In the genomic region with DNA sequence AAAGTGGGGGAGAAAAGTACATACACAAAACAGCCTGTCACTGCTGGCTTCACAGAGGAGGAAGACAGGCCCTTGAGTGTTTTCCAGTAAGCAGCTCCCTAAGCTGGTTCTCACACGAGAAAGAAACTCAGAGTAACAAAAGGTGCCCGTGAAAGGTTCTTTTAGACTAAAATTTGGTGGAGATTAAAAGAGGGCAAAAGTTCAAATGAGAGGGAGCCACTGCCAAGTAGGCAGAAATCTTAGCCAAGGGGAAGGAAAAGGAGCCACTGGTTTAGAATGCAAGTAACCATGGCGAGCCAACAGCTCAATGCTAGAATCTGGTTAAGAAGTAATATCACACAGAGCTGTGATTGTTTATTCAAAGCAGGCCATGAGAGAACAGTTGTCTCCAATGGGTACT, we compare ENCODE assay signal across 18 cellular contexts.
A peak's percentile ranks its signal among the peaks of the same experiment; 100 is the strongest.
DNase-seq lines count a peak whose midpoint lies in the region; ATAC-seq and TF ChIP-seq lines count a peak whose summit lies in the region.
"Had no signal": no experiment of that assay in that cellular context is flagged by ENCODE, and none has a peak within 500 bp of the region (broad histone marks: within the 10 kb centered on the region; RNA-seq: fewer than 3 reads in every experiment).

No MANE protein-coding gene starts in this region.

- H3K27me3 Mint-ChIP-seq in activated CD8-positive, alpha-beta T cell treated with anti-CD3 and anti-CD28 coated beads, Interleukin-2, amount 10 ng/mL, durations not matched to agents 7 days and 5 days (ENCODE audit: low read depth): no peaks in the 10 kb centered on the region

- no peaks in the 10 kb centered on the region for H3K27me3 ChIP-seq in right cardiac atrium (ENCODE audit: control insufficient read depth, insufficient read depth)
- no peaks in the 10 kb centered on the region for H3K27me3 ChIP-seq in smooth muscle cell (ENCODE audit: low read depth)
- H3K27me3 ChIP-seq: adrenal gland had no signal

- no peaks in the 10 kb centered on the region for H3K4me1 Mint-ChIP-seq in activated CD8-positive, alpha-beta T cell treated with anti-CD3 and anti-CD28 coated beads, Interleukin-2, amount 10 ng/mL, durations not matched to agents 7 days and 5 days (ENCODE audit: low read depth)

- intact Hi-C loops in right cardiac atrium (cut with DNase I): no loop called here

- H3K36me3 ChIP-seq in smooth muscle cell (ENCODE audit: low read depth): no peaks in the 10 kb centered on the region
- H3K36me3 ChIP-seq: adrenal gland, WERI-Rb-1 had no signal

- H3K4me3 ChIP-seq in right cardiac atrium (ENCODE audit: low read length) (no peak overlapping the region), smooth muscle cell (no peak overlapping the region)
- H3K4me3 ChIP-seq: adrenal gland, K562 had no signal

- POLR2A ChIA-PET in activated CD8-positive, alpha-beta T cell treated with anti-CD3 and anti-CD28 coated beads, Interleukin-2, amount 10 ng/mL, durations not matched to agents 7 days and 5 days (lab: Charles Lee): no interaction called here

- no peak overlapping the region for H3K9ac ChIP-seq in smooth muscle cell (ENCODE audit: low read depth)

- no peaks in the 10 kb centered on the region for H4K20me1 ChIP-seq in smooth muscle cell (ENCODE audit: low read depth)

- H3K4me1 ChIP-seq in right cardiac atrium (ENCODE audit: control insufficient read depth, insufficient read depth, low read length) (peaks cover 9% of the 10 kb centered on the region), smooth muscle cell (ENCODE audit: low read depth) (no peaks in the 10 kb centered on the region)
- H3K4me1 ChIP-seq: adrenal gland had no signal

- no peak for TF ChIP-seq CTCF in smooth muscle cell (IDR thresholded peaks at IDR 0.05; ENCODE audit: borderline replicate concordance, insufficient read depth, poor library complexity, severe bottlenecking)

- peak overlapping the region; percentile 65 for H2AFZ ChIP-seq in smooth muscle cell (ENCODE audit: low read depth)

- no peaks in the 10 kb centered on the region for H3K79me2 ChIP-seq in smooth muscle cell (ENCODE audit: low read depth)

- 17% methylated on average over 3 of the region's 3 CpGs for WGBS in right cardiac atrium
- 57% methylated on average over 3 of the region's 3 CpGs for WGBS in smooth muscle cell (ENCODE audit: low lambda C conversion rate)

- no peaks in the 10 kb centered on the region for H3F3A ChIP-seq in smooth muscle cell (ENCODE audit: low read depth)

- no peaks in the 10 kb centered on the region for H3K36me3 Mint-ChIP-seq in activated CD8-positive, alpha-beta T cell treated with anti-CD3 and anti-CD28 coated beads, Interleukin-2, amount 10 ng/mL, durations not matched to agents 7 days and 5 days (ENCODE audit: low read depth)
- H3K36me3 Mint-ChIP-seq: CD8-positive, alpha-beta T cell had no signal

- CTCF ChIA-PET in activated CD8-positive, alpha-beta T cell treated with anti-CD3 and anti-CD28 coated beads, Interleukin-2, amount 10 ng/mL, durations not matched to agents 7 days and 5 days (lab: Charles Lee): no interaction called here

- no peaks in the 10 kb centered on the region for H3K9me3 Mint-ChIP-seq in activated CD8-positive, alpha-beta T cell treated with anti-CD3 and anti-CD28 coated beads, Interleukin-2, amount 10 ng/mL, durations not matched to agents 7 days and 5 days (ENCODE audit: insufficient read depth)
- H3K9me3 Mint-ChIP-seq: T-helper 1 cell treated with Interleukin-12 subunit alpha and Interleukin-12 subunit beta and Interleukin-4 antibody, amounts not matched to agents 30 μg/mL and 1 μg/mL, for 36 hours had no signal

- no peak overlapping the region for H3K4me2 ChIP-seq in smooth muscle cell

- peak; percentile 58 to 83 for ATAC-seq in right cardiac atrium
- no peak for ATAC-seq in activated CD8-positive, alpha-beta T cell treated with anti-CD3 and anti-CD28 coated beads, Interleukin-2, amount 10 ng/mL, durations not matched to agents 7 days and 5 days
- no peak for ATAC-seq in HG03196 (IDR thresholded peaks at IDR 0.05; ENCODE audit: unreplicated experiment)
- ATAC-seq: CD8-positive, alpha-beta T cell; K562 had no signal

- no peak overlapping the region for H3K27ac Mint-ChIP-seq in activated CD8-positive, alpha-beta T cell treated with anti-CD3 and anti-CD28 coated beads, Interleukin-2, amount 10 ng/mL, durations not matched to agents 7 days and 5 days
- H3K27ac Mint-ChIP-seq: CD8-positive, alpha-beta T cell; T-helper 1 cell treated with Interleukin-12 subunit alpha and Interleukin-12 subunit beta and Interleukin-4 antibody, amounts not matched to agents 30 μg/mL and 1 μg/mL, for 36 hours had no signal

- H3K4me3 Mint-ChIP-seq in activated CD8-positive, alpha-beta T cell treated with anti-CD3 and anti-CD28 coated beads, Interleukin-2, amount 10 ng/mL, durations not matched to agents 7 days and 5 days: no peak overlapping the region
- H3K4me3 Mint-ChIP-seq: CD8-positive, alpha-beta T cell; T-helper 1 cell treated with Interleukin-12 subunit alpha and Interleukin-12 subunit beta and Interleukin-4 antibody, amounts not matched to agents 30 μg/mL and 1 μg/mL, for 36 hours had no signal

- DNase-seq in C1 segment of cervical spinal cord (lab: John Stamatoyannopoulos, UW) (peak in 9 of 14 donors; percentile 4 to 64 (median 37)), cerebellar cortex (ENCODE audit: low spot score) (peak; percentile 30), right cardiac atrium (peak in 1 of 3 donors; percentile 43), smooth muscle cell (lab: John Stamatoyannopoulos, UW; ENCODE audit: unreplicated experiment) (no peak), NCI-H1417 (lab: John Stamatoyannopoulos, UW) (no peak), NCI-H1105 (lab: John Stamatoyannopoulos, UW) (no peak)
- DNase-seq in activated CD8-positive, alpha-beta T cell treated with anti-CD3 and anti-CD28 coated beads, Interleukin-2, amount 10 ng/mL, durations not matched to agents 7 days and 5 days: no peak
- DNase-seq: adrenal gland; CD8-positive, alpha-beta T cell; mesenchymal stem cell; NCI-H1092 treated with DMSO at 0.1 percent for 48 hours; NCI-H2227 treated with DMSO at 0.1 percent for 48 hours; stimulated activated CD4-positive, alpha-beta T cell treated with anti-CD3 and anti-CD28 coated beads, Interleukin-4, amount 100 ng/mL, for 24 hours; stimulated activated CD8-positive, alpha-beta memory T cell treated with anti-CD3 and anti-CD28 coated beads, Interleukin-4, amount 100 ng/mL, for 48 hours; WERI-Rb-1 had no signal

- H3K27ac ChIP-seq in right cardiac atrium (ENCODE audit: low read length) (peak overlapping the region; percentile 38), smooth muscle cell (ENCODE audit: low read depth) (no peak overlapping the region)
- H3K27ac ChIP-seq: adrenal gland, WERI-Rb-1 had no signal

- H3K9me3 ChIP-seq in right cardiac atrium (ENCODE audit: control insufficient read depth, low read length) (no peaks in the 10 kb centered on the region), smooth muscle cell (replicated peaks; ENCODE audit: low read depth) (no peaks in the 10 kb centered on the region)
- H3K9me3 ChIP-seq: adrenal gland had no signal

Comparison
In these comparisons a context has a peak if more than half of its experiments do, and no peak if none do; other contexts are left out.
1. DNase-seq: peak in C1 segment of cervical spinal cord (9 of 14) and cerebellar cortex (single experiment); none in smooth muscle cell (single experiment), activated CD8-positive, alpha-beta T cell treated with anti-CD3 and anti-CD28 coated beads, Interleukin-2, amount 10 ng/mL, durations not matched to agents 7 days and 5 days (single experiment), NCI-H1417 (0 of 3) and NCI-H1105 (single experiment).
2. ATAC-seq: peak in right cardiac atrium (2 of 2); none in activated CD8-positive, alpha-beta T cell treated with anti-CD3 and anti-CD28 coated beads, Interleukin-2, amount 10 ng/mL, durations not matched to agents 7 days and 5 days (single experiment) and HG03196 (single experiment).